Comparison of ENCODE assay signal across 8 cellular contexts in the genomic region with DNA sequence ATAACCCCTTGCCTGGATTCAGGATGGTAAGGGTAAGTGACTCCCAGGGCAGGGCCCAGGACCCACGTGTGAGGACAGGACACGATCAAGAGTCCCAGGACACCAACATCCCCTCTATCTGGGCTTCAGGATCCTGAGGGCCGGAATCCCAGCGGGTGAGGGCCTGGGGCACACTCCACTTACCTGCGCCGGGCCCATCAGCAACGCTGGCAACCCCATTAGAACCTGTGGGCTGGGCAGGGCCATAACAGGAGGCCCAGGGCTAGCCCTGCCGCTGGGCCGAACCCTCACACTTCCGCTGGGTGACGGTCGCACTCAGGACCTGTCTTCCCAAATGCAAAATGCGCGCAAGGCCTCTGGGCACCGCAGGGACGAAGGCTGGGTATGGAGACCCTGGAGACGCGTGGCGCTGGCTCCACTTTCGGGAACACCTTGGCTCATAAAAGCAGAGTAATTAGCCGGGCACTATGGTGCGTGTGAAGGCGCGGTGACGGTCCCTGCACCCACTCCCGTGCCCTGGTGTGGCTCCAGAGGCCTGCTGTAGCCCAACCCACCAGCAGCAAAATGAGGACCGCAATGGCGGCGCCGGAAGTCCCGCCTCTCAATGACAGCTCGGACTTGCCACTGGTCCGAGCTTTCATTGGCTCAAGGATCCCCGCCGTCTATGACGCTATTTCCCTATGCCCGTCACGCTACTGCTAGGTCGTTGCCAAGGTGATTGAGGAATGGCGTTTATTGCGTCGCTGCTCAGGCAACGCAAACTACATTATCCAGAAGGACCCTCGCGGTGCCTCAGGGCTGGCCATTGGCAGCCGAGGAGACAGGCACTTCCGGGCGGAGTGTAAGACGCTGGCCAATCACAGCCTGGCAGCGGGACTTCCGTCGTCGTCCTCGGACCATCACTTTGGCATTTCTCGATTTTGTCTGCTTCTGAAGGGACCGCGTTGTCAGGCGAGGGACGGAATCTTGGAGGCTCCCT. TPM values are rescaled to one million over a fixed set of nuclear protein-coding genes. Genes with fewer than 3 reads are reported as not detected.
DNase-seq lines count a peak whose midpoint lies in the region; ATAC-seq and FAIRE-seq lines count a peak whose summit lies in the region.

Gene ZNF132 (minus strand): TSS at position 578 of the 979 bp plus-strand sequence. CDS start 332 bp downstream, at position 246.

- no peaks in the 10 kb centered on the region for H3K4me1 ChIP-seq in mesodermal cell (ENCODE audit: control insufficient read depth, insufficient read depth, low read length, poor library complexity, severe bottlenecking)

- FAIRE-seq in endometrium (lab: Jason Lieb, UNC): peak; percentile 100

- peak within 1 kb of the TSS; percentile 48 for H3K4me3 ChIP-seq in mesodermal cell (ENCODE audit: extremely low read depth, insufficient read depth, low read length, poor library complexity, severe bottlenecking)

- 25 to 27% methylated on average over 57 to 59 of the region's 59 CpGs for WGBS in mesodermal cell (ENCODE audit: insufficient coverage in 2 of 2), 2 experiments

- H3K27ac ChIP-seq in mesodermal cell (ENCODE audit: low read depth, low read length, severe bottlenecking): peak within 1 kb of the TSS; percentile 69

- H3K36me3 ChIP-seq in mesodermal cell (ENCODE audit: control insufficient read depth, insufficient read depth, low read length): peaks cover 16% of the 10 kb centered on the region

- DNase-seq in NCI-H446 treated with DMSO at 0.1 percent for 48 hours (lab: John Stamatoyannopoulos, UW): peak; percentile 69
- DNase-seq in activated CD8-positive, alpha-beta memory T cell treated with anti-CD3 and anti-CD28 coated beads, Interleukin-2, amount 50 U/mL, for 24 hours (ENCODE audit: extremely low read depth): peak; percentile 87
- peak; percentile 86 for DNase-seq in stimulated activated CD8-positive, alpha-beta memory T cell treated with anti-CD3 and anti-CD28 coated beads, Interleukin-12 subunit alpha, Interleukin-12 subunit beta, amount 100 ng/mL, for 4 hours (ENCODE audit: low read depth)
- no peak for DNase-seq in HuH-7 (ENCODE audit: low spot score)

- ATAC-seq in GM18511 (IDR thresholded peaks at IDR 0.05; ENCODE audit: unreplicated experiment) (peak; percentile 95), HG02981 (IDR thresholded peaks at IDR 0.05; ENCODE audit: unreplicated experiment) (peak; percentile 95)

- H3K9me3 ChIP-seq in mesodermal cell (ENCODE audit: control insufficient read depth, low read length): peaks cover 33% of the 10 kb centered on the region

RNA-seq across cellular contexts. Expression of gene ZNF132, which starts in this region (rescaled TPM):
- polyA plus RNA-seq in mesodermal cell (2013, experiment 1 of 2): 1.6 TPM
- 1.7 TPM for polyA plus RNA-seq in mesodermal cell (2013, experiment 2 of 2)
